2 cellular contexts compared by ENCODE assay signal in genomic region chr9:90891656-90892055, GRCh38.
TF ChIP-seq lines count a peak whose summit lies in the region.

No MANE protein-coding gene starts in this region.

TF ChIP-seq in IMR-90, 13 proteins besides CTCF, POLR2A, EP300 and RAD21:
- TF ChIP-seq NFE2L2 (IDR thresholded peaks at IDR 0.05; ENCODE audit: low read depth, low read length) (no peak), RCOR1 (IDR thresholded peaks at IDR 0.05; ENCODE audit: insufficient replicate concordance, low read length) (no peak), SMC3 (IDR thresholded peaks at IDR 0.05; ENCODE audit: low read depth, low read length) (no peak), USF2 (IDR thresholded peaks at IDR 0.05; ENCODE audit: low read depth, low read length) (no peak), FOS (IDR thresholded peaks at IDR 0.05; ENCODE audit: low read depth, low read length) (no peak), CHD1 (IDR thresholded peaks at IDR 0.05; ENCODE audit: low read depth, low read length) (no peak), RFX5 (IDR thresholded peaks at IDR 0.05; ENCODE audit: low read depth, low read length) (no peak), BHLHE40 (IDR thresholded peaks at IDR 0.05; ENCODE audit: low read depth, low read length) (no peak), MXI1 (IDR thresholded peaks at IDR 0.05; ENCODE audit: borderline replicate concordance, low read depth, low read length) (no peak), MAZ (IDR thresholded peaks at IDR 0.05; ENCODE audit: borderline replicate concordance, low read depth, low read length) (no peak), CEBPB (IDR thresholded peaks at IDR 0.05; ENCODE audit: low read depth, low read length) (no peak)
- TF ChIP-seq, protein P1, sequence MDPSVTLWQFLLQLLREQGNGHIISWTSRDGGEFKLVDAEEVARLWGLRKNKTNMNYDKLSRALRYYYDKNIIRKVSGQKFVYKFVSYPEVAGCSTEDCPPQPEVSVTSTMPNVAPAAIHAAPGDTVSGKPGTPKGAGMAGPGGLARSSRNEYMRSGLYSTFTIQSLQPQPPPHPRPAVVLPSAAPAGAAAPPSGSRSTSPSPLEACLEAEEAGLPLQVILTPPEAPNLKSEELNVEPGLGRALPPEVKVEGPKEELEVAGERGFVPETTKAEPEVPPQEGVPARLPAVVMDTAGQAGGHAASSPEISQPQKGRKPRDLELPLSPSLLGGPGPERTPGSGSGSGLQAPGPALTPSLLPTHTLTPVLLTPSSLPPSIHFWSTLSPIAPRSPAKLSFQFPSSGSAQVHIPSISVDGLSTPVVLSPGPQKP (IDR thresholded peaks at IDR 0.05; ENCODE audit: borderline replicate concordance, low read depth, low read length) = no peak

TF ChIP-seq in H1, 55 proteins besides CTCF, POLR2A, EP300 and RAD21:
- TF ChIP-seq POLR2AphosphoS5 (IDR thresholded peaks at IDR 0.05; ENCODE audit: low read depth, low read length) (no peak), BACH1 (IDR thresholded peaks at IDR 0.05; ENCODE audit: low read length) (no peak), PHF8 (conservative IDR thresholded peaks at IDR 0.05; ENCODE audit: low read depth, low read length) (no peak)
